ENCODE assay signal across 9 cellular contexts in genomic region chr17:75090871-75091854, GRCh38. TPM values are rescaled to one million over a fixed set of nuclear protein-coding genes. Genes with fewer than 3 reads are reported as not detected.
DNase-seq lines count a peak whose midpoint lies in the region; ATAC-seq and TF ChIP-seq lines count a peak whose summit lies in the region.
"Had no signal": no experiment of that assay in that cellular context is flagged by ENCODE, and none has a peak within 500 bp of the region (broad histone marks: within the 10 kb centered on the region; RNA-seq: fewer than 3 reads in every experiment).

No MANE protein-coding gene starts in this region.

- peaks cover 17 to 21% of the 10 kb centered on the region in 2 donors for H3K4me1 Mint-ChIP-seq in stimulated activated naive B cell treated with anti-CD40 and anti-IgM and Interleukin-4, amounts not matched to agents 10 μg/mL and 1 μg/mL and 100 μg/mL, for 72 hours

- peak overlapping the region; percentile 99 for H3K27ac ChIP-seq in hepatocyte

- no peaks in the 10 kb centered on the region for H3K36me3 ChIP-seq in hepatocyte (replicated peaks; ENCODE audit: insufficient read depth, low read depth)

- no peaks in the 10 kb centered on the region for H3K27me3 ChIP-seq in hepatocyte

- peak; percentile 7; the same call in 2 of the 3 replicates for ATAC-seq in SK-N-SH treated with all-trans-retinoic acid at 6 μM for 48 hours
- ATAC-seq in stimulated activated naive B cell treated with anti-CD40 and anti-IgM and Interleukin-4, amounts not matched to agents 10 μg/mL and 1 μg/mL and 100 μg/mL, for 72 hours (replicated peaks): no peak

- no peaks in the 10 kb centered on the region for H3K9me2 ChIP-seq in hepatocyte (replicated peaks; ENCODE audit: insufficient read depth)

- DNase-seq in hepatocyte (ENCODE audit: low spot score) (no peak), DMS79 treated with DMSO at 0.1 percent for 48 hours (lab: John Stamatoyannopoulos, UW) (no peak), HCEC 1CT (no peak), nucleus accumbens (lab: John Stamatoyannopoulos, UW) (no peak)
- no peak for DNase-seq in stimulated activated naive B cell treated with anti-CD40 and anti-IgM and Interleukin-4, amounts not matched to agents 10 μg/mL and 1 μg/mL and 100 μg/mL, for 72 hours
- DNase-seq: activated naive CD8-positive, alpha-beta T cell treated with anti-CD3 and anti-CD28 coated beads for 36 hours; NCI-H1048 had no signal

- H2AFZ ChIP-seq in hepatocyte: no peak overlapping the region

- no peaks in the 10 kb centered on the region for H4K20me1 ChIP-seq in hepatocyte (ENCODE audit: insufficient read depth, poor library complexity, severe bottlenecking)

- H3K36me3 Mint-ChIP-seq in stimulated activated naive B cell treated with anti-CD40 and anti-IgM and Interleukin-4, amounts not matched to agents 10 μg/mL and 1 μg/mL and 100 μg/mL, for 72 hours: no peaks in the 10 kb centered on the region
- H3K36me3 Mint-ChIP-seq: activated naive CD8-positive, alpha-beta T cell treated with anti-CD3 and anti-CD28 coated beads for 36 hours had no signal

- peaks cover 70% of the 10 kb centered on the region for H3K4me1 ChIP-seq in hepatocyte (ENCODE audit: insufficient read depth)

- peak overlapping the region; percentile 63 for H3K27ac Mint-ChIP-seq in stimulated activated naive B cell treated with anti-CD40 and anti-IgM and Interleukin-4, amounts not matched to agents 10 μg/mL and 1 μg/mL and 100 μg/mL, for 72 hours
- H3K27ac Mint-ChIP-seq: activated naive CD8-positive, alpha-beta T cell treated with anti-CD3 and anti-CD28 coated beads for 36 hours had no signal

- no peaks in the 10 kb centered on the region for H3K9me3 ChIP-seq in hepatocyte (ENCODE audit: low read depth)

- peak overlapping the region; percentile 91 for H3K4me2 ChIP-seq in hepatocyte

- H3K9me3 Mint-ChIP-seq in stimulated activated naive B cell treated with anti-CD40 and anti-IgM and Interleukin-4, amounts not matched to agents 10 μg/mL and 1 μg/mL and 100 μg/mL, for 72 hours: no peaks in the 10 kb centered on the region
- H3K9me3 Mint-ChIP-seq: activated naive CD8-positive, alpha-beta T cell treated with anti-CD3 and anti-CD28 coated beads for 36 hours; T-helper 1 cell treated with Interleukin-12 subunit alpha and Interleukin-12 subunit beta and Interleukin-4 antibody, amounts not matched to agents 30 μg/mL and 1 μg/mL, for 36 hours had no signal

- H3K27me3 Mint-ChIP-seq in stimulated activated naive B cell treated with anti-CD40 and anti-IgM and Interleukin-4, amounts not matched to agents 10 μg/mL and 1 μg/mL and 100 μg/mL, for 72 hours: peaks cover 4 to 6% of the 10 kb centered on the region in 2 donors
- H3K27me3 Mint-ChIP-seq: activated naive CD8-positive, alpha-beta T cell treated with anti-CD3 and anti-CD28 coated beads for 36 hours had no signal

- WGBS in hepatocyte (ENCODE audit: low lambda C conversion rate, missing lambda C conversion rate): 52% methylated on average over 15 of the region's 19 CpGs

- H3K4me3 ChIP-seq in hepatocyte: no peak overlapping the region

- H3K4me3 Mint-ChIP-seq in stimulated activated naive B cell treated with anti-CD40 and anti-IgM and Interleukin-4, amounts not matched to agents 10 μg/mL and 1 μg/mL and 100 μg/mL, for 72 hours: no peak overlapping the region
- H3K4me3 Mint-ChIP-seq: activated naive CD8-positive, alpha-beta T cell treated with anti-CD3 and anti-CD28 coated beads for 36 hours; T-helper 1 cell treated with Interleukin-12 subunit alpha and Interleukin-12 subunit beta and Interleukin-4 antibody, amounts not matched to agents 30 μg/mL and 1 μg/mL, for 36 hours had no signal

- TF ChIP-seq CTCF in hepatocyte (IDR thresholded peaks at IDR 0.05; ENCODE audit: poor library complexity): no peak

- peaks cover 51% of the 10 kb centered on the region for H3K79me2 ChIP-seq in hepatocyte

TF ChIP-seq in SK-N-SH treated with all-trans-retinoic acid at 6 μM for 48 hours, 23 proteins besides CTCF, POLR2A, EP300 and RAD21 (continues in another document):
- TF ChIP-seq TSHZ2 (CRISPR knock-in tag; IDR thresholded peaks at IDR 0.05): no peak
- TF ChIP-seq CSRNP3 (CRISPR knock-in tag; IDR thresholded peaks at IDR 0.05): no peak
- no peak for TF ChIP-seq BACH2 (CRISPR knock-in tag; IDR thresholded peaks at IDR 0.05; ENCODE audit: borderline replicate concordance)
- no peak for TF ChIP-seq SNAI2 (CRISPR knock-in tag; IDR thresholded peaks at IDR 0.05)
- no peak for TF ChIP-seq ZNF565 (CRISPR knock-in tag; conservative IDR thresholded peaks at IDR 0.05; ENCODE audit: low read depth)
- TF ChIP-seq TOX (CRISPR knock-in tag; IDR thresholded peaks at IDR 0.05; ENCODE audit: borderline replicate concordance): no peak
- TF ChIP-seq TCF4 (CRISPR knock-in tag; IDR thresholded peaks at IDR 0.05; ENCODE audit: borderline replicate concordance): no peak
- TF ChIP-seq POU6F1 (CRISPR knock-in tag; IDR thresholded peaks at IDR 0.05; ENCODE audit: borderline replicate concordance, low read depth): no peak
- TF ChIP-seq ISL1 (CRISPR knock-in tag; IDR thresholded peaks at IDR 0.05): no peak
- no peak for TF ChIP-seq ZFP3 (CRISPR knock-in tag; IDR thresholded peaks at IDR 0.05)
- TF ChIP-seq PATZ1 (CRISPR knock-in tag; IDR thresholded peaks at IDR 0.05; ENCODE audit: borderline replicate concordance): no peak

RNA-seq across cellular contexts. Expression of gene SLC16A5, which starts 3.4 kb away (rescaled TPM):
- 11.9 and 12.7 TPM in 2 replicates for total RNA-seq in hepatocyte
- 12.8 and 15.8 TPM in 2 replicates for polyA plus RNA-seq in hepatocyte

RNA-seq across cellular contexts. Expression of gene ARMC7, which starts 18.6 kb away (rescaled TPM):
- 2.6 and 3.5 TPM in 2 replicates for total RNA-seq in hepatocyte
- polyA plus RNA-seq in hepatocyte: 4.0 and 4.5 TPM in 2 replicates

RNA-seq across cellular contexts. Expression of gene NT5C, which starts 40.4 kb away (rescaled TPM):
- 46.3 and 66.8 TPM in 2 replicates for total RNA-seq in hepatocyte
- polyA plus RNA-seq in hepatocyte: 73.3 and 82.2 TPM in 2 replicates

RNA-seq across cellular contexts. Expression of gene KCTD2, which starts 44.1 kb away (rescaled TPM):
- total RNA-seq in hepatocyte: 17.5 and 19.1 TPM in 2 replicates
- 10.1 and 12.7 TPM in 2 replicates for polyA plus RNA-seq in hepatocyte

RNA-seq across cellular contexts. Expression of gene ATP5PD, which starts 44.4 kb away (rescaled TPM):
- total RNA-seq in hepatocyte: 246 and 296 TPM in 2 replicates
- polyA plus RNA-seq in hepatocyte: 307 and 332 TPM in 2 replicates
